ENCODE assay signal across 24 cellular contexts in the genomic region with DNA sequence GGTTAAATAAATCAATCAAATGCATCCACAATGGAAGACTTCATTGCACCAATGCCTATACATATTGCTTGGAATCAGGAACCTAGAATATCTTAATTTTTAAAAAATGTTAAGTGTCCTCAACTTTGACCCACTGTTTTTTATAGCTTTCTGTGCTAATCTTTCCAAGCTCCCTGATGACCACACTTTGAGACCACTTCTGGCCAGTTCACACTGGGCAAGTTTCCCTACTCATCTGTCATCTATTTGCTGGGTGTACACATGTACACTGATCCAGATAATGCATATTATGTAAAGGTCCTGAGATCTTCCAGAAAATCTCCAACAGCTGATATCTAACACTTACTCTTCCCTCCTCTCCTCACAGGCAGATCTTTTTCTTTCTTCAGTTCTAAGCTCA. TPM values are rescaled to one million over a fixed set of nuclear protein-coding genes. Genes with fewer than 3 reads are reported as not detected.
"Had no signal": no experiment of that assay in that cellular context is flagged by ENCODE, and none has a peak within 500 bp of the region (broad histone marks: within the 10 kb centered on the region; RNA-seq: fewer than 3 reads in every experiment).

No MANE protein-coding gene starts in this region.

- H3K4me2 ChIP-seq: smooth muscle cell had no signal

- H3K4me1 ChIP-seq: colonic mucosa, uterus had no signal

- DNase-seq: activated CD4-positive, alpha-beta T cell treated with anti-CD3 and anti-CD28 coated beads, Interleukin-2, amount 10 ng/mL, durations not matched to agents 7 days and 5 days; activated CD4-positive, CD25-positive, alpha-beta regulatory T cell treated with anti-CD3 and anti-CD28 coated beads, Interleukin-2, amount 50 U/mL, for 72 hours; activated CD8-positive, alpha-beta T cell treated with anti-CD3 and anti-CD28 coated beads for 36 hours; activated T-cell treated with anti-CD3 and anti-CD28 coated beads, Interleukin-2, amount 50 U/mL, for 1 hour; aorta; colonic mucosa; esophagus squamous epithelium; kidney; midbrain; nucleus accumbens; sigmoid colon; stimulated activated CD4-positive, alpha-beta T cell treated with anti-CD3 and anti-CD28 coated beads, Interleukin-2, amount 100 ng/mL, for 48 hours; stimulated activated CD8-positive, alpha-beta memory T cell treated with anti-CD3 and anti-CD28 coated beads, Interleukin-4, amount 100 ng/mL, for 48 hours; stimulated activated naive CD8-positive, alpha-beta T cell treated with anti-CD3 and anti-CD28 coated beads, Interleukin-15, Interleukin-2, amounts not matched to agents 100 U/mL and 50 U/mL, for 24 hours; T-cell; uterus had no signal

- H3K27ac Mint-ChIP-seq: activated CD4-positive, alpha-beta T cell treated with anti-CD3 and anti-CD28 coated beads, Interleukin-2, amount 10 ng/mL, durations not matched to agents 7 days and 5 days; activated CD8-positive, alpha-beta T cell treated with anti-CD3 and anti-CD28 coated beads for 36 hours; activated naive CD4-positive, alpha-beta T cell treated with anti-CD3 and anti-CD28 coated beads, Interleukin-2, amount 50 U/mL, for 72 hours; activated T-helper 17 cell treated with anti-CD3 and anti-CD28 coated beads, Interleukin-2, amount 50 U/mL, for 72 hours; natural killer cell treated with Interleukin-12 subunit alpha and Interleukin-12 subunit beta and Interleukin-15 and Interleukin-18, amount 100 ng/mL, for 72 hours; T-cell; T-helper 2 cell treated with Interferon-gamma antibody and Interleukin-4, amounts not matched to agents 5 μg/mL and 100 μg/mL, for 36 hours had no signal

- H3K27me3 ChIP-seq: colonic mucosa, sigmoid colon, tibial nerve, uterus had no signal

- H3K27ac ChIP-seq: colonic mucosa, esophagus squamous epithelium, sigmoid colon, uterus, VCaP had no signal

- H3K9me3 ChIP-seq: colonic mucosa, esophagus squamous epithelium had no signal

- H3K4me3 Mint-ChIP-seq: activated CD4-positive, alpha-beta T cell treated with anti-CD3 and anti-CD28 coated beads, Interleukin-2, amount 10 ng/mL, durations not matched to agents 7 days and 5 days; activated CD8-positive, alpha-beta T cell treated with anti-CD3 and anti-CD28 coated beads for 36 hours; activated T-helper 17 cell treated with anti-CD3 and anti-CD28 coated beads, Interleukin-2, amount 50 U/mL, for 72 hours; natural killer cell treated with Interleukin-12 subunit alpha and Interleukin-12 subunit beta and Interleukin-15 and Interleukin-18, amount 100 ng/mL, for 72 hours; T-cell; T-helper 2 cell treated with Interferon-gamma antibody and Interleukin-4, amounts not matched to agents 5 μg/mL and 100 μg/mL, for 36 hours had no signal

- H3K36me3 Mint-ChIP-seq: activated naive CD4-positive, alpha-beta T cell treated with anti-CD3 and anti-CD28 coated beads, Interleukin-2, amount 50 U/mL, for 72 hours; T-cell had no signal

- H3K9me3 Mint-ChIP-seq: activated CD4-positive, alpha-beta T cell treated with anti-CD3 and anti-CD28 coated beads, Interleukin-2, amount 10 ng/mL, durations not matched to agents 7 days and 5 days; T-helper 2 cell treated with Interferon-gamma antibody and Interleukin-4, amounts not matched to agents 5 μg/mL and 100 μg/mL, for 36 hours had no signal

- H3K4me3 ChIP-seq: colonic mucosa, esophagus squamous epithelium, lung, sigmoid colon, smooth muscle cell, tibial nerve, uterus had no signal

- H3K36me3 ChIP-seq: colonic mucosa, esophagus squamous epithelium, sigmoid colon, tibial nerve, uterus had no signal

- H3K4me1 Mint-ChIP-seq: activated T-helper 17 cell treated with anti-CD3 and anti-CD28 coated beads, Interleukin-2, amount 50 U/mL, for 72 hours had no signal

RNA-seq across cellular contexts. Expression of a gene that starts 3.5 kb away (rescaled TPM):
- total RNA-seq: activated CD8-positive, alpha-beta T cell treated with anti-CD3 and anti-CD28 coated beads for 36 hours had no signal
